Comparison of ENCODE assay signal across 2 cellular contexts in the genomic region with DNA sequence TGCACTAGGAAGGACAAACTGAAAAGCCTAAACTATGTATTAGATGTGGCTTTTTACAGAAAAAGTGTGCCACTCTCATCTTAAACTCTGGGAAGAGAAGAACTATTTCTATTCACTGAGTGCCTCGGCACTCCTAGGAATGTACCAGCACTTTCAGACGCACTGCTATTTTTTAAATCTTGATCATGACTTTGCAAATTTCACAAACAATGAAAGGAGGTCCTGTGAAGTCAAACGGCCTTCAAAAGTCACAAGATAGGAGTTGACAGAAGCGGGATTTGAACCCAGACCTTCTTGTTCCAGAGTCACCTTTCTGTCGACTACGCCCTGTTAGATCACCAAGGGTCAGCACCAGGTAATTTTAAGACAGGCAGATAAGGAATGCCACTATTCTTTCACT.
TF ChIP-seq lines count a peak whose summit lies in the region.

No MANE protein-coding gene starts in this region.

TF ChIP-seq in IMR-90, 13 proteins besides CTCF, POLR2A, EP300 and RAD21 (continued from another document):
- TF ChIP-seq, protein P1, sequence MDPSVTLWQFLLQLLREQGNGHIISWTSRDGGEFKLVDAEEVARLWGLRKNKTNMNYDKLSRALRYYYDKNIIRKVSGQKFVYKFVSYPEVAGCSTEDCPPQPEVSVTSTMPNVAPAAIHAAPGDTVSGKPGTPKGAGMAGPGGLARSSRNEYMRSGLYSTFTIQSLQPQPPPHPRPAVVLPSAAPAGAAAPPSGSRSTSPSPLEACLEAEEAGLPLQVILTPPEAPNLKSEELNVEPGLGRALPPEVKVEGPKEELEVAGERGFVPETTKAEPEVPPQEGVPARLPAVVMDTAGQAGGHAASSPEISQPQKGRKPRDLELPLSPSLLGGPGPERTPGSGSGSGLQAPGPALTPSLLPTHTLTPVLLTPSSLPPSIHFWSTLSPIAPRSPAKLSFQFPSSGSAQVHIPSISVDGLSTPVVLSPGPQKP (IDR thresholded peaks at IDR 0.05; ENCODE audit: borderline replicate concordance, low read depth, low read length): no peak
- no peak for TF ChIP-seq MAZ (IDR thresholded peaks at IDR 0.05; ENCODE audit: borderline replicate concordance, low read depth, low read length)
- TF ChIP-seq CEBPB (IDR thresholded peaks at IDR 0.05; ENCODE audit: low read depth, low read length): no peak
- TF ChIP-seq RCOR1 (IDR thresholded peaks at IDR 0.05; ENCODE audit: insufficient replicate concordance, low read length): no peak
- TF ChIP-seq MAFK (IDR thresholded peaks at IDR 0.05; ENCODE audit: low read depth, low read length): no peak
- TF ChIP-seq RFX5 (IDR thresholded peaks at IDR 0.05; ENCODE audit: low read depth, low read length): no peak

TF ChIP-seq in WTC11, 78 proteins besides CTCF, POLR2A, EP300 and RAD21 (continued from another document):
- TF ChIP-seq MYBL2 (CRISPR knock-in tag; IDR thresholded peaks at IDR 0.05) (no peak), ZNF263 (CRISPR knock-in tag; IDR thresholded peaks at IDR 0.05; ENCODE audit: low read depth) (no peak), SP1 (CRISPR knock-in tag; conservative IDR thresholded peaks at IDR 0.05) (no peak)
TF ChIP-seq in WTC11: peak in this region for 0.
